In the genomic region with DNA sequence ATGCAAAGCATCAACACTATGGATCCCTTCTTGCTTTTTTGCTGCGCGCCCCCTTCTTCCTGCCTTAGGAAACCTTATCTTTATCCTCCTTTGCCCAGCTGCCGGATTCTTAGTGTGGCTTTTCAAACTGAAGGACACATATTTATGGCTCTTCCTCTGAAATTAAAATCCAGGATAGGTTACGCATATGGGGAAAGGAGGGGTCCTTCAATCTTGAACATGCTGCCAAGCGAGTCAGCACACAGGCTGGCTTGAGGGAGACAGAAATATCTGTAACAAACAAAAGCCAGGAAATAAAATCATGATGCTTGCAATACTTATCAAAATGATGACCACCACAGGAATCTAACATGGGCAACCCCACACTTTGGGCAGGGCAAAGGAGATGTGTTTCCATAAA, we compare ENCODE assay signal across 31 cellular contexts.
DNase-seq lines count a peak whose midpoint lies in the region; ATAC-seq and TF ChIP-seq lines count a peak whose summit lies in the region.
"Had no signal": no experiment of that assay in that cellular context is flagged by ENCODE, and none has a peak within 500 bp of the region (broad histone marks: within the 10 kb centered on the region; RNA-seq: fewer than 3 reads in every experiment).

No MANE protein-coding gene starts in this region.

- H3F3A ChIP-seq in GM23338 (replicated peaks; ENCODE audit: low read depth) = no peaks in the 10 kb centered on the region

- H3K4me1 ChIP-seq in GM23338 (ENCODE audit: insufficient read depth) = peaks cover 13% of the 10 kb centered on the region
- H3K4me1 ChIP-seq in ascending aorta = no peaks in the 10 kb centered on the region
- H3K4me1 ChIP-seq: BLaER1, breast epithelium, tibial artery had no signal

- peaks cover 9% of the 10 kb centered on the region for H3K9me2 ChIP-seq in GM23338 (ENCODE audit: insufficient read depth)

- no peaks in the 10 kb centered on the region for H3K36me3 ChIP-seq in GM23338 (ENCODE audit: insufficient read depth)
- H3K36me3 ChIP-seq in ascending aorta = no peaks in the 10 kb centered on the region
- H3K36me3 ChIP-seq: BLaER1, breast epithelium, gastroesophageal sphincter, tibial artery had no signal

- H3K4me2 ChIP-seq in GM23338 = no peak overlapping the region
- H3K4me2 ChIP-seq: BLaER1, PC-9 had no signal

- H3K4me3 ChIP-seq in GM23338 (no peak overlapping the region), ascending aorta (no peak overlapping the region)
- H3K4me3 ChIP-seq: BLaER1, breast epithelium, gastroesophageal sphincter, PC-9, tibial artery had no signal

- H3K9me3 ChIP-seq in ascending aorta = no peaks in the 10 kb centered on the region
- H3K9me3 ChIP-seq: BLaER1, breast epithelium, gastroesophageal sphincter, tibial artery had no signal

- H3K9me3 Mint-ChIP-seq in GM23338 = no peaks in the 10 kb centered on the region
- H3K9me3 Mint-ChIP-seq: activated CD4-positive, alpha-beta T cell treated with anti-CD3 and anti-CD28 coated beads, Interleukin-2, amount 10 ng/mL, durations not matched to agents 7 days and 5 days; activated naive CD8-positive, alpha-beta T cell treated with anti-CD3 and anti-CD28 coated beads, Interleukin-2, amount 50 U/mL, for 24 hours; H9; stimulated activated naive CD8-positive, alpha-beta T cell treated with anti-CD3 and anti-CD28 coated beads, Interleukin-15, Interleukin-2, amounts not matched to agents 100 ng/mL and 50 ng/mL, for 24 hours had no signal

- intact Hi-C loops in left colon (cut with DNase I, micrococcal nuclease) = no loop called here
- intact Hi-C loops in ascending aorta (cut with DNase I) = no loop called here

- DNase-seq in GM23338 (ENCODE audit: low spot score) = no peak
- peak; percentile 52 for DNase-seq in fibroblast of peridontal ligament (ENCODE audit: extremely low read depth)
- DNase-seq in omental fat pad (ENCODE audit: low spot score) = no peak
- no peak for DNase-seq in activated CD4-positive, CD25-positive, alpha-beta regulatory T cell treated with anti-CD3 and anti-CD28 coated beads, Interleukin-2, amount 50 U/mL, for 72 hours
- DNase-seq in left colon = no peak
- no peak for DNase-seq in ascending aorta (ENCODE audit: low spot score in 2 of 2)
- DNase-seq in cerebellum (ENCODE audit: low spot score) = no peak
- DNase-seq: activated CD4-positive, alpha-beta T cell treated with anti-CD3 and anti-CD28 coated beads, Interleukin-2, amount 10 ng/mL, durations not matched to agents 7 days and 5 days; activated CD8-positive, alpha-beta memory T cell treated with anti-CD3 and anti-CD28 coated beads, Interleukin-2, amount 10 ng/mL, durations not matched to agents 7 days and 5 days; activated naive CD8-positive, alpha-beta T cell treated with anti-CD3 and anti-CD28 coated beads, Interleukin-2, amount 50 U/mL, for 24 hours; activated T-cell treated with anti-CD3 and anti-CD28 coated beads, Interleukin-2, amount 50 U/mL, for 48 hours; COR-L47; DMS53; effector memory CD4-positive, alpha-beta T cell; H9; hippocampal formation; KG1; left cardiac atrium; mammary epithelial cell; NCI-H1417 treated with DMSO at 0.1 percent for 48 hours; NCI-H2107; NCI-H446; PC-9; Right ventricle myocardium superior; tibial artery had no signal

- H3K79me2 ChIP-seq in GM23338 (replicated peaks; ENCODE audit: insufficient read depth) = no peaks in the 10 kb centered on the region

- no peak overlapping the region for H3K27ac ChIP-seq in GM23338 (ENCODE audit: low read depth)
- H3K27ac ChIP-seq in angular gyrus (ENCODE audit: low read depth, low read length) = peak overlapping the region; percentile 44
- H3K27ac ChIP-seq in ascending aorta = no peak overlapping the region
- H3K27ac ChIP-seq: BLaER1, breast epithelium, gastroesophageal sphincter, PC-9, tibial artery, VCaP had no signal

- H3K27me3 ChIP-seq in GM23338 (ENCODE audit: insufficient read depth) (no peaks in the 10 kb centered on the region), ascending aorta (no peaks in the 10 kb centered on the region)
- H3K27me3 ChIP-seq: BLaER1, breast epithelium, gastroesophageal sphincter, tibial artery had no signal

- H3K27ac Mint-ChIP-seq in GM23338 = no peak overlapping the region
- H3K27ac Mint-ChIP-seq: activated CD4-positive, alpha-beta T cell treated with anti-CD3 and anti-CD28 coated beads, Interleukin-2, amount 10 ng/mL, durations not matched to agents 7 days and 5 days; activated CD8-positive, alpha-beta memory T cell treated with anti-CD3 and anti-CD28 coated beads, Interleukin-2, amount 10 ng/mL, durations not matched to agents 7 days and 5 days; activated naive CD8-positive, alpha-beta T cell treated with anti-CD3 and anti-CD28 coated beads, Interleukin-2, amount 50 U/mL, for 24 hours; H9; stimulated activated naive CD8-positive, alpha-beta T cell treated with anti-CD3 and anti-CD28 coated beads, Interleukin-15, Interleukin-2, amounts not matched to agents 100 ng/mL and 50 ng/mL, for 24 hours had no signal

- peaks cover 2% of the 10 kb centered on the region for H3K27me3 Mint-ChIP-seq in GM23338 (ENCODE audit: insufficient read depth, low read depth, poor library complexity)
- H3K27me3 Mint-ChIP-seq: activated CD4-positive, alpha-beta T cell treated with anti-CD3 and anti-CD28 coated beads, Interleukin-2, amount 10 ng/mL, durations not matched to agents 7 days and 5 days; activated naive CD8-positive, alpha-beta T cell treated with anti-CD3 and anti-CD28 coated beads, Interleukin-2, amount 50 U/mL, for 24 hours had no signal

- TF ChIP-seq CTCF in GM23338 (conservative IDR thresholded peaks at IDR 0.05; ENCODE audit: low read depth in 2 of 2) (no peak), omental fat pad (IDR thresholded peaks at IDR 0.05) (no peak), ascending aorta (IDR thresholded peaks at IDR 0.05) (no peak)

- H2AFZ ChIP-seq in GM23338 = peak overlapping the region; percentile 73; the same call in 1 of the 2 replicates
- H2AFZ ChIP-seq: PC-9 had no signal

- ATAC-seq in GM23338 = no peak
- ATAC-seq in omental fat pad (ENCODE audit: low FRiP score) = peak; percentile 17
- no peak for ATAC-seq in left colon
- ATAC-seq: activated CD8-positive, alpha-beta memory T cell treated with anti-CD3 and anti-CD28 coated beads, Interleukin-2, amount 10 ng/mL, durations not matched to agents 7 days and 5 days; activated naive CD8-positive, alpha-beta T cell treated with anti-CD3 and anti-CD28 coated beads, Interleukin-2, amount 50 U/mL, for 24 hours; gastroesophageal sphincter; left cardiac atrium had no signal

- H3K36me3 Mint-ChIP-seq in GM23338 (ENCODE audit: low read depth) = no peaks in the 10 kb centered on the region
- H3K36me3 Mint-ChIP-seq: activated CD8-positive, alpha-beta memory T cell treated with anti-CD3 and anti-CD28 coated beads, Interleukin-2, amount 10 ng/mL, durations not matched to agents 7 days and 5 days had no signal

- H4K20me1 ChIP-seq in GM23338 (replicated peaks; ENCODE audit: insufficient read depth) = no peaks in the 10 kb centered on the region
- H4K20me1 ChIP-seq: BLaER1 had no signal

- no peak overlapping the region for H3K4me3 Mint-ChIP-seq in GM23338
- H3K4me3 Mint-ChIP-seq: activated CD4-positive, alpha-beta T cell treated with anti-CD3 and anti-CD28 coated beads, Interleukin-2, amount 10 ng/mL, durations not matched to agents 7 days and 5 days; activated CD8-positive, alpha-beta memory T cell treated with anti-CD3 and anti-CD28 coated beads, Interleukin-2, amount 10 ng/mL, durations not matched to agents 7 days and 5 days; activated naive CD8-positive, alpha-beta T cell treated with anti-CD3 and anti-CD28 coated beads, Interleukin-2, amount 50 U/mL, for 24 hours; H9; stimulated activated naive CD8-positive, alpha-beta T cell treated with anti-CD3 and anti-CD28 coated beads, Interleukin-15, Interleukin-2, amounts not matched to agents 100 ng/mL and 50 ng/mL, for 24 hours had no signal

- peaks cover 24% of the 10 kb centered on the region; the same call in 2 of the 3 replicates for H3K4me1 Mint-ChIP-seq in GM23338
- H3K4me1 Mint-ChIP-seq: activated CD4-positive, alpha-beta T cell treated with anti-CD3 and anti-CD28 coated beads, Interleukin-2, amount 10 ng/mL, durations not matched to agents 7 days and 5 days had no signal

TF ChIP-seq in GM23338, 12 proteins besides CTCF, POLR2A, EP300 and RAD21 (continues in another document):
- TF ChIP-seq ZNF114 (CRISPR knock-in tag; IDR thresholded peaks at IDR 0.05) (no peak), JUNB (IDR thresholded peaks at IDR 0.05; ENCODE audit: unreplicated experiment) (no peak)
